Comparison of ENCODE assay signal across 8 cellular contexts in the genomic region with DNA sequence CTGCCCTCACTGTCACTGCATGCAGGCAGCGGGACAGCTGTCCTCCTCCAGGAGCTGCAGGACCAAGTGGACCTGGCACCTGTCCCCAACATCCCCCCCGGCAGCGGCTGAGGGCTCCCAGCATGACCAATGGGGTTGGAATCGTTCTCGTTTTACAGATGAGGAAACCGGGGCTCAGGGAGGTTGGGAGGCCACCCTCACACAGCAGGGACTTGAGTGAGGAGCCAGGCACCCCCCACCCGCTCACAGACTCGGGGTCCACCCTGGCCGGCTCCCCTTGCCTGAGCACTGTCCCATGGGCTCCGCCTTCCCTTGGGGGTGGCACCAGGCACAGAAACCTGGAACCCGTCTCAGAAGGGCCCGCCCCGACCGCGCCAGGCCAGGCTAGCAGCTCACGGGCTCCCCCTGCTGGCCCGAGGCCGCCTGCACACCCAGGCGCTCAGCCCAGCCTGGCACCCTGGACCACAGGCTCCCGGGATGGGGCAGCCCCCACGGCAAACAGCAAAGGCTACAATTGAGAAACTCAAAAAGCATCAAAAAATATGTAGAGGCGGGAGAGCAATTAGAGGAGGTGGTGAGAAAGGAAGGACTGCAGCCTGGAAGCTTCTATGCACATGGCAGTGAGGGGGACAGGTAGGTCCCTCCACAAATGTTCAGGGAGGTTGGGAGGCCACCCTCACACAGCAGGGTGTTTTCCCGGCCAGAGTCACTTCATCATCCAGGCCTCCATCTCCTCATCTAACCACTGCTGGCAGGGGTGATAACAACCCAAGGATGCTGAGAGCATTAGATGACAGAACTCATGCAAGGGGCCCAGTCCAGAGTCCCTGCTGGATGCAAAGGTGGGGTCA. TPM values are rescaled to one million over a fixed set of nuclear protein-coding genes. Genes with fewer than 3 reads are reported as not detected.
DNase-seq lines count a peak whose midpoint lies in the region; ATAC-seq and FAIRE-seq lines count a peak whose summit lies in the region.

No MANE protein-coding gene starts in this region.

- FAIRE-seq in urothelium cell line (lab: Jason Lieb, UNC), result no peak

- peak; percentile 75 for ATAC-seq in HG03460 (IDR thresholded peaks at IDR 0.05; ENCODE audit: unreplicated experiment)

- DNase-seq in NCI-H1436 (lab: John Stamatoyannopoulos, UW) (peak; percentile 53), NCI-H1436 treated with DMSO at 0.1 percent for 48 hours (lab: John Stamatoyannopoulos, UW) (no peak), RPMI7951 (ENCODE audit: low read depth) (peak; percentile 39), globus pallidus (ENCODE audit: low spot score) (peak; percentile 46), pons (ENCODE audit: low spot score) (peak; percentile 24), urothelium cell line (ENCODE audit: low spot score) (peak; percentile 94)
- peak; percentile 56 for DNase-seq in activated effector memory CD4-positive, alpha-beta T cell treated with Interleukin-2 at 50 U/mL for 16 hours

RNA-seq across cellular contexts. Expression of gene MACROD1, which starts 12.8 kb away (rescaled TPM):
- 36.7 and 43.3 TPM in 2 replicates for total RNA-seq in RPMI7951 (2014; rRNA removed; shearing (Covaris generic))

RNA-seq across cellular contexts. Expression of gene STIP1, which starts 32.9 kb away (rescaled TPM):
- 306 and 321 TPM in 2 replicates for total RNA-seq in RPMI7951 (2014; rRNA removed; shearing (Covaris generic))

RNA-seq across cellular contexts. Expression of gene FERMT3, which starts 53.5 kb away (rescaled TPM):
- total RNA-seq in RPMI7951 (2014; rRNA removed; shearing (Covaris generic)), result 25.9 and 29.1 TPM in 2 replicates
